35 cellular contexts compared by ENCODE assay signal in the genomic region with DNA sequence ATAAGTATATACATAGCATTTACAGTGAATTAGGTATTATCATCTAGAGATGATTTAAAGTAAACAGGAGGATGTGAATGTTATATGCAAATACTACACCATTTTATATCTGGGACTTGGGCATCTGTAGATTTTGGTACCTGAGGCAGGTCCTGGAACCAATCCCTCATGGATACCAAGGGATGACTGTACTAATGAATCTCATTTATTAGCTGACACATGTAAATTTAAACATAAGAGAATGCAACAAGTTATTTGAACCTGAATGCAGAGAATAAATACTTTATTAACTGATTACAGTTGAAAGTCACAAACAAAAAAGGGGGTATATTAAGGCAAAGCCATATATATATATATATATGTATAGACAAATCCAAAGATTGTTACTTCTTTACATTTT.
"Had no signal": no experiment of that assay in that cellular context is flagged by ENCODE, and none has a peak within 500 bp of the region (broad histone marks: within the 10 kb centered on the region; RNA-seq: fewer than 3 reads in every experiment).

No MANE protein-coding gene starts in this region.

- DNase-seq: Karpas-422, Kasumi-1, MG63, MM.1S, MV-4-11, NCI-H1048, NCI-H1092, NCI-H1092 treated with DMSO at 0.1 percent for 48 hours, NCI-H1105, NCI-H1105 treated with DMSO at 0.1 percent for 48 hours, NCI-H1417, NCI-H1417 treated with DMSO at 0.1 percent for 48 hours, NCI-H1436, NCI-H1436 treated with DMSO at 0.1 percent for 48 hours, NCI-H146, NCI-H1694, NCI-H1694 treated with DMSO at 0.1 percent for 48 hours, NCI-H187, NCI-H187 treated with DMSO at 0.1 percent for 48 hours, NCI-H1930, NCI-H2029, NCI-H2029 treated with DMSO at 0.1 percent for 48 hours, NCI-H2081, NCI-H2081 treated with DMSO at 0.1 percent for 48 hours, NCI-H2107, NCI-H2171, NCI-H2171 treated with DMSO at 0.1 percent for 48 hours, NCI-H2227 treated with DMSO at 0.1 percent for 48 hours, NCI-H226, NCI-H345, NCI-H446, NCI-H446 treated with DMSO at 0.1 percent for 48 hours, NCI-H510A, NCI-H510A treated with DMSO at 0.1 percent for 48 hours, NCI-H524 had no signal

- H3K27me3 ChIP-seq: MG63 had no signal

- H3K4me3 ChIP-seq: MG63 had no signal

- H3K9me3 ChIP-seq: MG63 had no signal
